Comparison of ENCODE assay signal across 19 cellular contexts in genomic region chrX:19019996-19020395, GRCh38.
"Had no signal": no experiment of that assay in that cellular context is flagged by ENCODE, and none has a peak within 500 bp of the region (broad histone marks: within the 10 kb centered on the region; RNA-seq: fewer than 3 reads in every experiment).

No MANE protein-coding gene starts in this region.

- FAIRE-seq: HTR-8/SVneo, RCC 7860 had no signal

- DNase-seq: KBM-7, NCI-H1092, NCI-H1105 treated with DMSO at 0.1 percent for 48 hours, NCI-H1417 treated with DMSO at 0.1 percent for 48 hours, NCI-H146, NCI-H1694 treated with DMSO at 0.1 percent for 48 hours, NCI-H1930, NCI-H2081, NCI-H2107, NCI-H2227 treated with DMSO at 0.1 percent for 48 hours, NCI-H524 treated with DMSO at 0.1 percent for 48 hours, NCI-H69, NCI-H774, RPMI8226, SHP77 had no signal

- H3K27ac ChIP-seq: HL-60 had no signal

- ATAC-seq: SK-N-SH treated with all-trans-retinoic acid at 6 μM for 48 hours had no signal
